9 cellular contexts compared by ENCODE assay signal in genomic region chr1:42962641-42963377, GRCh38.
DNase-seq lines count a peak whose midpoint lies in the region; ATAC-seq and TF ChIP-seq lines count a peak whose summit lies in the region.
"Had no signal": no experiment of that assay in that cellular context is flagged by ENCODE, and none has a peak within 500 bp of the region (broad histone marks: within the 10 kb centered on the region; RNA-seq: fewer than 3 reads in every experiment).

No MANE protein-coding gene starts in this region.

- peak overlapping the region in 20 of 21 experiments; percentile 25 to 90 (median 64) for H3K27ac ChIP-seq in skin epidermis

- DNase-seq in HUDEP-2 (lab: John Stamatoyannopoulos, UW; ENCODE audit: unreplicated experiment in 76 of 76) (peak in 75 of 76 experiments; percentile 22 to 88 (median 71)), NCI-H82 treated with DMSO at 0.1 percent for 48 hours (lab: John Stamatoyannopoulos, UW; ENCODE audit: unreplicated experiment) (peak; percentile 33), fibroblast of mammary gland (ENCODE audit: low read depth) (peak; percentile 51), T-helper 9 cell (no peak), T1000 (lab: John Stamatoyannopoulos, UW) (no peak)
- DNase-seq: activated B cell treated with CpG ODN at 0.5 μM for 24 hours had no signal

- no peak for ATAC-seq in HG03565 (IDR thresholded peaks at IDR 0.05; ENCODE audit: unreplicated experiment)
- no peak for ATAC-seq in HG02642 (IDR thresholded peaks at IDR 0.05; ENCODE audit: poor library complexity, unreplicated experiment)

- no peak for TF ChIP-seq CTCF in fibroblast of mammary gland (conservative IDR thresholded peaks at IDR 0.05; ENCODE audit: control insufficient read depth, insufficient read depth, low read depth, low read length)

- no peak overlapping the region for H3K4me3 ChIP-seq in fibroblast of mammary gland (ENCODE audit: control insufficient read depth, low read depth, low read length)
- H3K4me3 ChIP-seq in skin epidermis, result no peak overlapping the region

Comparison
In these comparisons a context has a peak if more than half of its experiments do, and no peak if none do; other contexts are left out.
1. DNase-seq: peak in HUDEP-2 (75 of 76), NCI-H82 treated with DMSO at 0.1 percent for 48 hours (single experiment) and fibroblast of mammary gland (single experiment); none in T-helper 9 cell (single experiment) and T1000 (single experiment).